Comparison of ENCODE assay signal across 8 cellular contexts in genomic region chr15:64895285-64896065, GRCh38. TPM values are rescaled to one million over a fixed set of nuclear protein-coding genes. Genes with fewer than 3 reads are reported as not detected.
DNase-seq lines count a peak whose midpoint lies in the region; ATAC-seq, FAIRE-seq and TF ChIP-seq lines count a peak whose summit lies in the region.

No MANE protein-coding gene starts in this region.

- FAIRE-seq in urothelium cell line (lab: Jason Lieb, UNC), result no peak

- peak overlapping the region; percentile 76 for H3K4me3 ChIP-seq in DOHH2 (ENCODE audit: low read length)
- peak overlapping the region; percentile 60 for H3K4me3 ChIP-seq in GM23338
- H3K4me3 ChIP-seq in RWPE2 (ENCODE audit: severe bottlenecking), result no peak overlapping the region
- peak overlapping the region in 3 of 4 donors; percentile 15 to 43 (median 26) for H3K4me3 ChIP-seq in upper lobe of left lung

- H4K20me1 ChIP-seq in DOHH2 (ENCODE audit: control insufficient read depth, insufficient read depth, low read depth, low read length) (no peaks in the 10 kb centered on the region), GM23338 (replicated peaks; ENCODE audit: insufficient read depth) (no peaks in the 10 kb centered on the region)

- WGBS in upper lobe of left lung, 2 donors, result 21 to 23% methylated on average over 6 of the region's 6 CpGs

- no peak for ATAC-seq in GM23338
- no peak for ATAC-seq in RWPE2 (ENCODE audit: low read depth)
- ATAC-seq in upper lobe of left lung (ENCODE audit: low FRiP score in 2 of 2), result peak in 1 of 2 donors; percentile 34
- no peak for ATAC-seq in GM21717 (IDR thresholded peaks at IDR 0.05; ENCODE audit: unreplicated experiment)

- H3K79me2 ChIP-seq in DOHH2 (ENCODE audit: control insufficient read depth, low read length) (0 out of 2 replicates have a peak, but pooled peaks cover 3% of the 10 kb centered on the region), GM23338 (replicated peaks; ENCODE audit: insufficient read depth) (no peaks in the 10 kb centered on the region)

- H3K27me3 ChIP-seq in DOHH2 (ENCODE audit: control insufficient read depth, low read length) (no peaks in the 10 kb centered on the region), GM23338 (ENCODE audit: insufficient read depth) (no peaks in the 10 kb centered on the region), RWPE2 (ENCODE audit: insufficient read depth, poor library complexity, severe bottlenecking) (no peaks in the 10 kb centered on the region), upper lobe of left lung (no peaks in the 10 kb centered on the region)

- no peak overlapping the region for H3K27ac Mint-ChIP-seq in GM23338

- H3K27ac ChIP-seq in DOHH2 (ENCODE audit: low read depth, low read length), result peak overlapping the region; percentile 96
- H3K27ac ChIP-seq in GM23338 (ENCODE audit: low read depth), result no peak overlapping the region
- H3K27ac ChIP-seq in RWPE2 (ENCODE audit: poor library complexity, severe bottlenecking), result peak overlapping the region; percentile 54
- H3K27ac ChIP-seq in upper lobe of left lung, result peak overlapping the region; percentile 87 to 97 (median 94)

- no peaks in the 10 kb centered on the region for H3K9me2 ChIP-seq in DOHH2 (replicated peaks; ENCODE audit: control insufficient read depth, low read length)
- 0 out of 2 replicates have a peak, but pooled peaks cover 4% of the 10 kb centered on the region for H3K9me2 ChIP-seq in GM23338 (ENCODE audit: insufficient read depth)

- TF ChIP-seq POLR2A in upper lobe of left lung (IDR thresholded peaks at IDR 0.05), result peak in 2 of 4 donors; percentile 18 to 28

- peaks cover 2% of the 10 kb centered on the region for H3K9me3 Mint-ChIP-seq in GM23338

- peaks cover 53% of the 10 kb centered on the region for H3K4me1 Mint-ChIP-seq in GM23338

- DNase-seq in GM23338 (ENCODE audit: low spot score) (no peak), RWPE2 (ENCODE audit: low spot score) (no peak), medulla oblongata (ENCODE audit: extremely low spot score) (peak; percentile 80), upper lobe of left lung (peak in 1 of 2 donors; percentile 50), urothelium cell line (ENCODE audit: low spot score) (no peak)
- DNase-seq in central memory CD4-positive, alpha-beta T cell, result peak; percentile 44

- H3K36me3 ChIP-seq in DOHH2 (ENCODE audit: control insufficient read depth, low read length) (no peaks in the 10 kb centered on the region), GM23338 (ENCODE audit: insufficient read depth) (no peaks in the 10 kb centered on the region), RWPE2 (ENCODE audit: low read depth) (no peaks in the 10 kb centered on the region), upper lobe of left lung (no peaks in the 10 kb centered on the region)

- peaks cover 29% of the 10 kb centered on the region for H3F3A ChIP-seq in DOHH2 (ENCODE audit: control insufficient read depth, insufficient read depth)
- H3F3A ChIP-seq in GM23338 (replicated peaks; ENCODE audit: low read depth), result peaks cover 9% of the 10 kb centered on the region; the same call in 1 of the 2 replicates

- peak overlapping the region; percentile 87; the same call in 1 of the 2 replicates for H2AFZ ChIP-seq in GM23338

- H3K4me1 ChIP-seq in DOHH2 (ENCODE audit: control insufficient read depth, low read length) (peaks cover 65% of the 10 kb centered on the region), GM23338 (ENCODE audit: insufficient read depth) (peaks cover 23% of the 10 kb centered on the region), RWPE2 (ENCODE audit: insufficient read depth, poor library complexity, severe bottlenecking) (peaks cover 31% of the 10 kb centered on the region), upper lobe of left lung (peaks cover 63 to 69% (median 64%) of the 10 kb centered on the region in 4 donors)

- peak overlapping the region; percentile 81 for H3K4me3 Mint-ChIP-seq in GM23338

- TF ChIP-seq EP300 in upper lobe of left lung (IDR thresholded peaks at IDR 0.05), result no peak

- TF ChIP-seq CTCF in DOHH2 (IDR thresholded peaks at IDR 0.05; ENCODE audit: low read depth, low read length, poor library complexity, severe bottlenecking), result no peak
- TF ChIP-seq CTCF in GM23338 (conservative IDR thresholded peaks at IDR 0.05; ENCODE audit: low read depth in 2 of 2), result no peak
- peak; percentile 21 for TF ChIP-seq CTCF in RWPE2 (IDR thresholded peaks at IDR 0.05; ENCODE audit: poor library complexity, severe bottlenecking)
- peak in 1 of 6 experiments; percentile 18 for TF ChIP-seq CTCF in upper lobe of left lung (IDR thresholded peaks at IDR 0.05)

- H3K36me3 Mint-ChIP-seq in GM23338 (ENCODE audit: low read depth), result peaks cover 4% of the 10 kb centered on the region

- H3K4me2 ChIP-seq in DOHH2 (ENCODE audit: low read length) (peak overlapping the region; percentile 99), GM23338 (peak overlapping the region; percentile 76)

- peaks cover 20% of the 10 kb centered on the region for H3K27me3 Mint-ChIP-seq in GM23338 (ENCODE audit: insufficient read depth, low read depth, poor library complexity)

- H3K9me3 ChIP-seq in DOHH2 (ENCODE audit: control insufficient read depth, insufficient read depth, low read length), result no peaks in the 10 kb centered on the region
- H3K9me3 ChIP-seq in RWPE2 (ENCODE audit: severe bottlenecking), result no peaks in the 10 kb centered on the region
- H3K9me3 ChIP-seq in upper lobe of left lung, result no peaks in the 10 kb centered on the region

TF ChIP-seq in GM23338, 12 proteins besides CTCF, POLR2A, EP300 and RAD21 (continues in another document):
- no peak for TF ChIP-seq STAT1 (IDR thresholded peaks at IDR 0.05; ENCODE audit: unreplicated experiment)
- TF ChIP-seq CREB1 (CRISPR knock-in tag; IDR thresholded peaks at IDR 0.05; ENCODE audit: low read depth), result no peak
- TF ChIP-seq REST (IDR thresholded peaks at IDR 0.05; ENCODE audit: unreplicated experiment), result no peak
- no peak for TF ChIP-seq ZNF331 (CRISPR knock-in tag; IDR thresholded peaks at IDR 0.05; ENCODE audit: low read depth)
- no peak for TF ChIP-seq ZNF114 (CRISPR knock-in tag; IDR thresholded peaks at IDR 0.05)
- no peak for TF ChIP-seq NANOG (IDR thresholded peaks at IDR 0.05; ENCODE audit: borderline replicate concordance)
- no peak for TF ChIP-seq ETS1 (IDR thresholded peaks at IDR 0.05)

RNA-seq across cellular contexts. Expression of gene ANKDD1A, which starts 16.2 kb away (rescaled TPM):
- 8.7 and 9.3 TPM in 2 replicates for total RNA-seq in GM23338 (2014; rRNA removed; shearing (Covaris generic))
- polyA plus RNA-seq in GM23338 (2016; fragmentation: Nextera tagmentation; extraction: Ambion mirVana), result 5.8 and 6.7 TPM in 2 replicates
- total RNA-seq in upper lobe of left lung, result 10 to 100 TPM in 2 of 6 donors, 1 to 10 TPM in 4; 4.8 to 13.1 (median 6.2) TPM

RNA-seq across cellular contexts. Expression of gene PLEKHO2, which starts 53.8 kb away (rescaled TPM):
- total RNA-seq in GM23338 (2014; rRNA removed; shearing (Covaris generic)), result 27.8 and 29.4 TPM in 2 replicates
- polyA plus RNA-seq in GM23338 (2016; fragmentation: Nextera tagmentation; extraction: Ambion mirVana), result 9.0 TPM in 2 replicates
- 10 to 100 TPM; 21.9 to 83.0 (median 51.3) TPM for total RNA-seq in upper lobe of left lung

Comparison
In these comparisons a context has a peak if more than half of its experiments do, and no peak if none do; other contexts are left out.
1. DNase-seq: peak in central memory CD4-positive, alpha-beta T cell (single experiment) and medulla oblongata (single experiment); none in GM23338 (single experiment), RWPE2 (single experiment) and urothelium cell line (single experiment).